ENCODE assay signal across 9 cellular contexts in the genomic region with DNA sequence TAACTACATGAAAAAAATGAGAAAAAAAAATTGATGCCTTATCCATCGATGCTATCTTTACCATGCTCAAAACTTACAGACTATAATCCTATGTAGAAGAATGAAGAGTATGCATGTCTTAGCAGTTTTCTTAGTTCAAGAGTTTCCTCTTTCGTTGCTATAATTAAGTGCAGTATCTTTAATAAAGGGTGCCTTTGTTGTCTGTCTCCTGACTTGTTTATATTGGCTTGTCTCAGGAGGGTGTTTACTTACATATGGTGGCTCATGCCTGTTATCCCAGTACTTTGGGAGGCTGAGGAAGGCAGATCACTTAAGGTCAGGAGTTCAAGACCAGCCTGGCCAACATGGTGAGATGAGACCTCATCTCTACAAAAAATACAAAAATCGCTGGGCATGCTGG.
"Had no signal": no experiment of that assay in that cellular context is flagged by ENCODE, and none has a peak within 500 bp of the region (broad histone marks: within the 10 kb centered on the region; RNA-seq: fewer than 3 reads in every experiment).

No MANE protein-coding gene starts in this region.

- H3K27me3 Mint-ChIP-seq: IgD-negative memory B cell had no signal

- ATAC-seq: HCT116, HepG2 had no signal

- H3K27ac ChIP-seq: GM23248, HL-60 had no signal

- H3K9me3 ChIP-seq: HAP-1 had no signal

- H3K9me3 Mint-ChIP-seq: HFFc6, IgD-negative memory B cell had no signal

- DNase-seq: GM23248, GOT3, H7, HFFc6 had no signal

- H3K4me3 Mint-ChIP-seq: HFFc6, IgD-negative memory B cell had no signal

- H3K27ac Mint-ChIP-seq: HFFc6 had no signal

- H3K4me3 ChIP-seq: GM23248, HAP-1 had no signal

- H3K36me3 ChIP-seq: HAP-1 had no signal
